Comparison of ENCODE assay signal across 21 cellular contexts in the genomic region with DNA sequence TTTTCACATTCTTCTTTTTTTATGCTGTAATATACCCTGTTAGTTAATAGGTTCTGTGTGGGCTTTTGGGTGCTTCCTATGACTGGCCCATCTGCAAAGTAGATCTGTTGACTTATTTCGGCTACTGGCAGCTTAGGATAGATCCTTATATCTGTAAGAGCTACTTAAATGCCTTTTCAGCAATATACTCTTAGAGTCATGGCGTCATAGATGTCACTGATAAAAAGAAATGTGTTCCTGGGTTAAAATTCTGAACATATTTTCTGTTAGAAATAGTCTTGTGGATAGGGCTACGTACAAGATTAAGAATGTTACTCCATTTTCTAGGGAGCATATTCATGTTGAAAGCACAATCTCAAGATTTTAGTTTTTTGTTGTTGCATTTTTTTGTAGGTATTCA. TPM values are rescaled to one million over a fixed set of nuclear protein-coding genes. Genes with fewer than 3 reads are reported as not detected.
A peak's percentile ranks its signal among the peaks of the same experiment; 100 is the strongest.
DNase-seq lines count a peak whose midpoint lies in the region; ATAC-seq, FAIRE-seq and TF ChIP-seq lines count a peak whose summit lies in the region.
"Had no signal": no experiment of that assay in that cellular context is flagged by ENCODE, and none has a peak within 500 bp of the region (broad histone marks: within the 10 kb centered on the region; RNA-seq: fewer than 3 reads in every experiment).

No MANE protein-coding gene starts in this region.

- no peak overlapping the region for H2AK5ac ChIP-seq in mesenchymal stem cell (ENCODE audit: low read length, severe bottlenecking)

- no peak overlapping the region for H2BK12ac ChIP-seq in mesenchymal stem cell (ENCODE audit: low read length in 2 of 2)

- H3K79me1 ChIP-seq in mesenchymal stem cell (replicated peaks; ENCODE audit: low read length, poor library complexity, severe bottlenecking) = peaks cover 14% of the 10 kb centered on the region

- H3K27ac ChIP-seq in mesenchymal stem cell (ENCODE audit: low read length, poor library complexity, severe bottlenecking) (no peak overlapping the region), gastrocnemius medialis (no peak overlapping the region)
- H3K27ac ChIP-seq: adrenal gland; BLaER1 treated with 17β-estradiol and CSF1 and Interleukin-3, amounts not matched to agents 10 nM and 100 nM; dorsolateral prefrontal cortex; RWPE1 had no signal

- no peak overlapping the region for H3K9ac ChIP-seq in mesenchymal stem cell (ENCODE audit: low read length)
- H3K9ac ChIP-seq: BLaER1 treated with 17β-estradiol and CSF1 and Interleukin-3, amounts not matched to agents 10 nM and 100 nM had no signal

- no peaks in the 10 kb centered on the region for H3K9me3 ChIP-seq in mesenchymal stem cell (ENCODE audit: control insufficient read depth, low read length)
- no peaks in the 10 kb centered on the region for H3K9me3 ChIP-seq in gastrocnemius medialis
- H3K9me3 ChIP-seq: adrenal gland had no signal

- intact Hi-C loops in activated CD8-positive, alpha-beta T cell treated with anti-CD3 and anti-CD28 coated beads for 36 hours (cut with micrococcal nuclease) = loop anchor here (5.0 to 10.0 kb wide), 2 partner anchors 51 to 362 kb away; no protein-coding TSS in a partner anchor
- intact Hi-C loops in gastrocnemius medialis (cut with DNase I; ENCODE audit: low total_unique reads) (no loop called here), CD14-positive monocyte (cut with micrococcal nuclease) (no loop called here)

- no peak overlapping the region for H3K14ac ChIP-seq in mesenchymal stem cell (ENCODE audit: low read length in 2 of 2)

- no peak for TF ChIP-seq POLR2A in gastrocnemius medialis (IDR thresholded peaks at IDR 0.05)

- H3K4me2 ChIP-seq in mesenchymal stem cell (ENCODE audit: low read length, poor library complexity, severe bottlenecking) = no peak overlapping the region

- POLR2A ChIA-PET in activated CD8-positive, alpha-beta T cell treated with anti-CD3 and anti-CD28 coated beads for 36 hours (lab: Charles Lee) = interaction anchor here (1.0 kb wide), 1 partner anchor 50 kb away, joined by 3 read pairs; no protein-coding TSS in a partner anchor
- POLR2A ChIA-PET in activated CD8-positive, alpha-beta T cell treated with anti-CD3 and anti-CD28 coated beads, Interleukin-2, amount 10 ng/mL, durations not matched to agents 7 days and 5 days (lab: Charles Lee) = no interaction called here

- H2AFZ ChIP-seq in mesenchymal stem cell (ENCODE audit: low read depth, low read length) = no peak overlapping the region

- H3K4me1 Mint-ChIP-seq in activated CD8-positive, alpha-beta T cell treated with anti-CD3 and anti-CD28 coated beads for 36 hours (ENCODE audit: low read depth) = peaks cover 30% of the 10 kb centered on the region
- peaks cover 47% of the 10 kb centered on the region for H3K4me1 Mint-ChIP-seq in activated CD8-positive, alpha-beta T cell treated with anti-CD3 and anti-CD28 coated beads, Interleukin-2, amount 10 ng/mL, durations not matched to agents 7 days and 5 days (ENCODE audit: low read depth)
- peaks cover 41% of the 10 kb centered on the region for H3K4me1 Mint-ChIP-seq in activated naive CD8-positive, alpha-beta T cell treated with anti-CD3 and anti-CD28 coated beads, Interleukin-2, amount 50 U/mL, for 24 hours
- peaks cover 34% of the 10 kb centered on the region for H3K4me1 Mint-ChIP-seq in CD14-positive monocyte

- in situ Hi-C loops in gastrocnemius medialis (cut with MboI; ENCODE audit: low sequenced_read_pairs in 4 of 4) = no loop called here

- no peaks in the 10 kb centered on the region for H3K27me3 ChIP-seq in mesenchymal stem cell (ENCODE audit: control insufficient read depth in 1 of 2, insufficient read depth in 1 of 2, low read length in 2 of 2)
- no peaks in the 10 kb centered on the region for H3K27me3 ChIP-seq in gastrocnemius medialis
- H3K27me3 ChIP-seq: adrenal gland; BLaER1 treated with 17β-estradiol and CSF1 and Interleukin-3, amounts not matched to agents 10 nM and 100 nM; dorsolateral prefrontal cortex had no signal

- H3K4ac ChIP-seq in mesenchymal stem cell (ENCODE audit: low read depth in 1 of 2, low read length in 2 of 2) = no peak overlapping the region

- no peak overlapping the region for H4K91ac ChIP-seq in mesenchymal stem cell (ENCODE audit: low read length)

- no peak for ATAC-seq in activated CD8-positive, alpha-beta T cell treated with anti-CD3 and anti-CD28 coated beads for 36 hours
- ATAC-seq in activated CD8-positive, alpha-beta T cell treated with anti-CD3 and anti-CD28 coated beads, Interleukin-2, amount 10 ng/mL, durations not matched to agents 7 days and 5 days = no peak
- ATAC-seq in activated naive CD8-positive, alpha-beta T cell treated with anti-CD3 and anti-CD28 coated beads, Interleukin-2, amount 50 U/mL, for 24 hours = no peak
- no peak for ATAC-seq in gastrocnemius medialis
- ATAC-seq: left colon had no signal

- H3K4me3 ChIP-seq in mesenchymal stem cell (ENCODE audit: insufficient read depth in 1 of 2, low read depth in 1 of 2, low read length in 2 of 2) (no peak overlapping the region), gastrocnemius medialis (no peak overlapping the region)
- H3K4me3 ChIP-seq: adrenal gland; BLaER1 treated with 17β-estradiol and CSF1 and Interleukin-3, amounts not matched to agents 10 nM and 100 nM; dorsolateral prefrontal cortex had no signal

- no peak overlapping the region for H3K23ac ChIP-seq in mesenchymal stem cell (ENCODE audit: low read length in 2 of 2)

- H3K27me3 Mint-ChIP-seq in activated CD8-positive, alpha-beta T cell treated with anti-CD3 and anti-CD28 coated beads for 36 hours = no peaks in the 10 kb centered on the region
- no peaks in the 10 kb centered on the region for H3K27me3 Mint-ChIP-seq in activated CD8-positive, alpha-beta T cell treated with anti-CD3 and anti-CD28 coated beads, Interleukin-2, amount 10 ng/mL, durations not matched to agents 7 days and 5 days (ENCODE audit: low read depth)
- no peaks in the 10 kb centered on the region for H3K27me3 Mint-ChIP-seq in activated naive CD8-positive, alpha-beta T cell treated with anti-CD3 and anti-CD28 coated beads, Interleukin-2, amount 50 U/mL, for 24 hours
- peaks cover 0 to 1% (median 0%) of the 10 kb centered on the region in 3 donors for H3K27me3 Mint-ChIP-seq in CD14-positive monocyte (ENCODE audit: low read depth in 3 of 3)
- H3K27me3 Mint-ChIP-seq: progenitor cell of endocrine pancreas had no signal

- H2BK120ac ChIP-seq in mesenchymal stem cell (ENCODE audit: low read depth, low read length) = no peak overlapping the region

- H3K4me3 Mint-ChIP-seq in activated CD8-positive, alpha-beta T cell treated with anti-CD3 and anti-CD28 coated beads for 36 hours = peak overlapping the region; percentile 52
- H3K4me3 Mint-ChIP-seq in activated CD8-positive, alpha-beta T cell treated with anti-CD3 and anti-CD28 coated beads, Interleukin-2, amount 10 ng/mL, durations not matched to agents 7 days and 5 days = no peak overlapping the region
- H3K4me3 Mint-ChIP-seq in activated naive CD8-positive, alpha-beta T cell treated with anti-CD3 and anti-CD28 coated beads, Interleukin-2, amount 50 U/mL, for 24 hours = no peak overlapping the region
- H3K4me3 Mint-ChIP-seq in CD14-positive monocyte = no peak overlapping the region
- H3K4me3 Mint-ChIP-seq: neural crest cell had no signal

- no peaks in the 10 kb centered on the region for H3K9me3 Mint-ChIP-seq in activated CD8-positive, alpha-beta T cell treated with anti-CD3 and anti-CD28 coated beads for 36 hours
- H3K9me3 Mint-ChIP-seq in activated CD8-positive, alpha-beta T cell treated with anti-CD3 and anti-CD28 coated beads, Interleukin-2, amount 10 ng/mL, durations not matched to agents 7 days and 5 days (ENCODE audit: insufficient read depth) = no peaks in the 10 kb centered on the region
- peaks cover 3% of the 10 kb centered on the region for H3K9me3 Mint-ChIP-seq in activated naive CD8-positive, alpha-beta T cell treated with anti-CD3 and anti-CD28 coated beads, Interleukin-2, amount 50 U/mL, for 24 hours
- no peaks in the 10 kb centered on the region for H3K9me3 Mint-ChIP-seq in CD14-positive monocyte
- H3K9me3 Mint-ChIP-seq: neural crest cell had no signal

- H3K36me3 ChIP-seq in mesenchymal stem cell (ENCODE audit: control insufficient read depth in 1 of 2, insufficient read depth in 2 of 2, low read depth in 1 of 2, low read length in 2 of 2) = no peaks in the 10 kb centered on the region
- no peaks in the 10 kb centered on the region for H3K36me3 ChIP-seq in gastrocnemius medialis
- H3K36me3 ChIP-seq: adrenal gland had no signal

- H3K4me1 ChIP-seq in mesenchymal stem cell (ENCODE audit: control insufficient read depth, insufficient read depth, low read depth, low read length) (peaks cover 3% of the 10 kb centered on the region), gastrocnemius medialis (peaks cover 9 to 15% of the 10 kb centered on the region in 2 donors)

- TF ChIP-seq CTCF in activated CD8-positive, alpha-beta T cell treated with anti-CD3 and anti-CD28 coated beads for 36 hours (IDR thresholded peaks at IDR 0.05) = no peak
- TF ChIP-seq CTCF in gastrocnemius medialis (IDR thresholded peaks at IDR 0.05 in 4 of 5, conservative IDR thresholded peaks at IDR 0.05 in 1 of 5) (no peak), CD14-positive monocyte (IDR thresholded peaks at IDR 0.05) (no peak)

- no peak overlapping the region for H3K18ac ChIP-seq in mesenchymal stem cell (ENCODE audit: low read depth in 1 of 2, low read length in 2 of 2)

- H2BK5ac ChIP-seq in mesenchymal stem cell (ENCODE audit: low read depth, low read length, poor library complexity, severe bottlenecking) = no peak overlapping the region

- peaks cover 34% of the 10 kb centered on the region for H3K36me3 Mint-ChIP-seq in activated CD8-positive, alpha-beta T cell treated with anti-CD3 and anti-CD28 coated beads for 36 hours (ENCODE audit: low read depth)
- H3K36me3 Mint-ChIP-seq in activated CD8-positive, alpha-beta T cell treated with anti-CD3 and anti-CD28 coated beads, Interleukin-2, amount 10 ng/mL, durations not matched to agents 7 days and 5 days (ENCODE audit: low read depth) = peaks cover 20% of the 10 kb centered on the region
- H3K36me3 Mint-ChIP-seq in activated naive CD8-positive, alpha-beta T cell treated with anti-CD3 and anti-CD28 coated beads, Interleukin-2, amount 50 U/mL, for 24 hours (ENCODE audit: low read depth) = peaks cover 30% of the 10 kb centered on the region
- no peaks in the 10 kb centered on the region for H3K36me3 Mint-ChIP-seq in CD14-positive monocyte

- FAIRE-seq in GM19239 (lab: Jason Lieb, UNC) = peak; percentile 35
- FAIRE-seq: GM18507, H1 had no signal

- H3K27ac Mint-ChIP-seq in activated CD8-positive, alpha-beta T cell treated with anti-CD3 and anti-CD28 coated beads for 36 hours = peak overlapping the region; percentile 64
- no peak overlapping the region for H3K27ac Mint-ChIP-seq in activated CD8-positive, alpha-beta T cell treated with anti-CD3 and anti-CD28 coated beads, Interleukin-2, amount 10 ng/mL, durations not matched to agents 7 days and 5 days
- H3K27ac Mint-ChIP-seq in activated naive CD8-positive, alpha-beta T cell treated with anti-CD3 and anti-CD28 coated beads, Interleukin-2, amount 50 U/mL, for 24 hours = peak overlapping the region; percentile 10
- H3K27ac Mint-ChIP-seq in CD14-positive monocyte = no peak overlapping the region
- H3K27ac Mint-ChIP-seq: progenitor cell of endocrine pancreas had no signal

- no peak for DNase-seq in activated CD8-positive, alpha-beta T cell treated with anti-CD3 and anti-CD28 coated beads for 36 hours
- no peak for DNase-seq in activated CD8-positive, alpha-beta T cell treated with anti-CD3 and anti-CD28 coated beads, Interleukin-2, amount 10 ng/mL, durations not matched to agents 7 days and 5 days
- DNase-seq in GM19239 (ENCODE audit: insufficient read length, low spot score) = no peak
- no peak for DNase-seq in activated naive CD8-positive, alpha-beta T cell treated with anti-CD3 and anti-CD28 coated beads, Interleukin-2, amount 50 U/mL, for 24 hours
- peak; percentile 60 for DNase-seq in mesenchymal stem cell
- no peak for DNase-seq in gastrocnemius medialis
- no peak for DNase-seq in NCI-H2107 treated with DMSO at 0.1 percent for 48 hours (lab: John Stamatoyannopoulos, UW; ENCODE audit: unreplicated experiment)
- no peak for DNase-seq in CD14-positive monocyte (ENCODE audit: low spot score)
- DNase-seq: activated CD4-positive, alpha-beta T cell treated with anti-CD3 and anti-CD28 coated beads for 48 hours; adrenal gland; dorsolateral prefrontal cortex; left colon; NCI-H1105; NCI-H2081 treated with DMSO at 0.1 percent for 48 hours; NCI-H510A treated with DMSO at 0.1 percent for 48 hours had no signal

- CTCF ChIA-PET in activated CD8-positive, alpha-beta T cell treated with anti-CD3 and anti-CD28 coated beads for 36 hours (lab: Charles Lee) = no interaction called here
- CTCF ChIA-PET in activated CD8-positive, alpha-beta T cell treated with anti-CD3 and anti-CD28 coated beads, Interleukin-2, amount 10 ng/mL, durations not matched to agents 7 days and 5 days (lab: Charles Lee) = interaction anchor here (1.2 kb wide), 1 partner anchor 51 kb away, joined by 3 read pairs; no protein-coding TSS in a partner anchor

- H2BK15ac ChIP-seq in mesenchymal stem cell (ENCODE audit: low read depth, poor library complexity, severe bottlenecking) = no peak overlapping the region

- H4K8ac ChIP-seq in mesenchymal stem cell (ENCODE audit: low read length) = no peak overlapping the region

- WGBS in mesenchymal stem cell = 91% methylated on average over 3 of the region's 3 CpGs

RNA-seq across cellular contexts. Expression of a gene that starts 4.7 kb away (rescaled TPM):
- 10 to 100 TPM; 37.0 to 37.5 TPM for total RNA-seq in activated CD8-positive, alpha-beta T cell treated with anti-CD3 and anti-CD28 coated beads for 36 hours
- total RNA-seq in activated CD8-positive, alpha-beta T cell treated with anti-CD3 and anti-CD28 coated beads, Interleukin-2, amount 10 ng/mL, durations not matched to agents 7 days and 5 days = 10 to 100 TPM; 25.8 to 27.1 TPM
- 13.0 TPM for polyA plus RNA-seq in mesenchymal stem cell (2013, experiment 1 of 2)
- 13.2 TPM for polyA plus RNA-seq in mesenchymal stem cell (2013, experiment 2 of 2)
- total RNA-seq in gastrocnemius medialis = 10 to 100 TPM in 2 of 4 donors, 1 to 10 TPM in 2; 7.7 to 12.8 (median 10.4) TPM
- 1 to 10 TPM; 1.2 to 1.7 TPM for polyA plus RNA-seq in CD14-positive monocyte

Comparison
In these comparisons a context has a peak if more than half of its experiments do, and no peak if none do; other contexts are left out.
1. H3K27ac Mint-ChIP-seq: peak in activated CD8-positive, alpha-beta T cell treated with anti-CD3 and anti-CD28 coated beads for 36 hours (single experiment) and activated naive CD8-positive, alpha-beta T cell treated with anti-CD3 and anti-CD28 coated beads, Interleukin-2, amount 50 U/mL, for 24 hours (single experiment); none in activated CD8-positive, alpha-beta T cell treated with anti-CD3 and anti-CD28 coated beads, Interleukin-2, amount 10 ng/mL, durations not matched to agents 7 days and 5 days (single experiment) and CD14-positive monocyte (0 of 7).